ENCODE assay signal across 8 cellular contexts in the genomic region with DNA sequence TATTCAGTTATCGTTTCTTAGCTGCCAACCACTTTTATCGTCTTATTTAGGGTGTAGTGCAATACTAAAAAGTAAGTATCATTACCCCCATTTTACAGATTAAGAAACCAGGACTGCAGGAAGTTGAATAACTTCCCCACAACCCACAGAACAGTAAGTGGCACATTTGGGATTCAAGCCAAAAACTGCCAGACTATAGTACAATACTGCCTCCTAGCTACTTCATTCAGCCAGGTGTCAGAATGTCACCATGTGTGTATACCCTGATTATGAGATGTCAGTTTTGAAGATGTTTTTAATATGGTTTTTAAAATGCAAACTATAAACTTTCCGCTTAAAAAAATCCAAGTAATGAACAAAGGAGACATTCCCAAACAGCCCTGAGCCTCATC.
DNase-seq lines count a peak whose midpoint lies in the region; ATAC-seq and TF ChIP-seq lines count a peak whose summit lies in the region.

No MANE protein-coding gene starts in this region.

- 70 to 83% (median 74%) methylated on average over 3 of the region's 3 CpGs for WGBS in stomach, 5 donors

- TF ChIP-seq EP300 in stomach (IDR thresholded peaks at IDR 0.05), result no peak

- H3K9me3 ChIP-seq in MM.1S (replicated peaks; ENCODE audit: insufficient read depth, low read length) (no peaks in the 10 kb centered on the region), stomach (peaks cover 0 to 13% (median 7%) of the 10 kb centered on the region in 4 donors)

- no peaks in the 10 kb centered on the region for H3K79me2 ChIP-seq in MM.1S (ENCODE audit: low read length)

- no peaks in the 10 kb centered on the region for H3K9me2 ChIP-seq in MM.1S (replicated peaks; ENCODE audit: insufficient read depth, low read length)

- intact Hi-C loops in stomach (cut with DNase I; ENCODE audit: low total_unique reads), result no loop called here

- 0 out of 2 replicates have a peak, but pooled peaks cover 4% of the 10 kb centered on the region for H3F3A ChIP-seq in MM.1S (ENCODE audit: insufficient read depth, low read length)

- H4K20me1 ChIP-seq in MM.1S (ENCODE audit: insufficient read depth, low read length), result no peaks in the 10 kb centered on the region

- H3K9ac ChIP-seq in MM.1S (ENCODE audit: low read length), result no peak overlapping the region

- ATAC-seq in GM18502 (IDR thresholded peaks at IDR 0.05; ENCODE audit: poor library complexity, unreplicated experiment), result no peak
- ATAC-seq in GM21390 (IDR thresholded peaks at IDR 0.05; ENCODE audit: unreplicated experiment), result no peak

- H3K36me3 ChIP-seq in MM.1S (replicated peaks; ENCODE audit: insufficient read depth, low read length) (no peaks in the 10 kb centered on the region), stomach (no peaks in the 10 kb centered on the region)

- TF ChIP-seq CTCF in MM.1S (IDR thresholded peaks at IDR 0.05; ENCODE audit: low read length) (peak; percentile 58), VCaP (conservative IDR thresholded peaks at IDR 0.05) (peak; percentile 75), stomach (IDR thresholded peaks at IDR 0.05) (peak in 2 of 7 experiments; percentile 19 to 32)

- H3K27me3 ChIP-seq in MM.1S (replicated peaks; ENCODE audit: insufficient read depth, low read length), result no peaks in the 10 kb centered on the region
- H3K27me3 ChIP-seq in stomach, result peaks cover 0 to 5% (median 0%) of the 10 kb centered on the region in 3 donors

- no peak overlapping the region for H3K4me3 ChIP-seq in MM.1S (ENCODE audit: low read length)
- no peak overlapping the region for H3K4me3 ChIP-seq in stomach

- no peak overlapping the region for H2AFZ ChIP-seq in MM.1S (ENCODE audit: low read length)

- no peak for TF ChIP-seq POLR2A in stomach (IDR thresholded peaks at IDR 0.05)

- H3K4me2 ChIP-seq in MM.1S (ENCODE audit: low read depth, low read length), result no peak overlapping the region

- DNase-seq in NCI-H82 (lab: John Stamatoyannopoulos, UW) (peak; percentile 59), NCI-H82 treated with DMSO at 0.1 percent for 48 hours (lab: John Stamatoyannopoulos, UW; ENCODE audit: unreplicated experiment) (no peak), MM.1S (peak; percentile 42), iPS-NIHi7 (ENCODE audit: extremely low spot score) (peak; percentile 47), stomach (no peak)

- H3K27ac ChIP-seq in MM.1S (ENCODE audit: low read length), result no peak overlapping the region
- H3K27ac ChIP-seq in VCaP, result no peak overlapping the region
- H3K27ac ChIP-seq in stomach, result no peak overlapping the region

- no peaks in the 10 kb centered on the region for H3K4me1 ChIP-seq in MM.1S (ENCODE audit: low read length)
- no peaks in the 10 kb centered on the region for H3K4me1 ChIP-seq in stomach

Comparison
In these comparisons a context has a peak if more than half of its experiments do, and no peak if none do; other contexts are left out.
1. DNase-seq: peak in NCI-H82 (single experiment), MM.1S (single experiment) and iPS-NIHi7 (single experiment); none in NCI-H82 treated with DMSO at 0.1 percent for 48 hours (single experiment) and stomach (single experiment).